In genomic region chr11:87020764-87021365, GRCh38 we compare ENCODE assay signal across 24 cellular contexts.
"Had no signal": no experiment of that assay in that cellular context is flagged by ENCODE, and none has a peak within 500 bp of the region (broad histone marks: within the 10 kb centered on the region; RNA-seq: fewer than 3 reads in every experiment).

No MANE protein-coding gene starts in this region.

- H3K9me3 Mint-ChIP-seq: activated B cell treated with CpG ODN at 0.5 μM for 24 hours; activated T-cell treated with anti-CD3 and anti-CD28 coated beads, Interleukin-2, amount 50 U/mL, for 24 hours; activated T-helper 17 cell treated with anti-CD3 and anti-CD28 coated beads, Interleukin-2, amount 50 U/mL, for 72 hours; stimulated activated memory B cell treated with anti-CD40 and anti-IgM and Interleukin-4, amounts not matched to agents 10 μg/mL and 1 μg/mL and 100 μg/mL, for 72 hours had no signal

- H3K36me3 ChIP-seq: breast epithelium, esophagus muscularis mucosa, right lobe of liver, stomach, transverse colon had no signal

- H3K4me3 Mint-ChIP-seq: activated B cell treated with CpG ODN at 0.5 μM for 24 hours; activated CD4-positive, alpha-beta T cell treated with anti-CD3 and anti-CD28 coated beads for 36 hours; activated naive CD8-positive, alpha-beta T cell; activated T-cell treated with anti-CD3 and anti-CD28 coated beads, Interleukin-2, amount 50 U/mL, for 24 hours; activated T-helper 17 cell treated with anti-CD3 and anti-CD28 coated beads, Interleukin-2, amount 50 U/mL, for 72 hours; nephron progenitor cell; stimulated activated memory B cell treated with anti-CD40 and anti-IgM and Interleukin-4, amounts not matched to agents 10 μg/mL and 1 μg/mL and 100 μg/mL, for 72 hours; T-helper 17 cell had no signal

- H3K4me1 ChIP-seq: breast epithelium, right lobe of liver had no signal

- H3K27ac ChIP-seq: breast epithelium, esophagus muscularis mucosa, right lobe of liver, transverse colon had no signal

- H3K36me3 Mint-ChIP-seq: activated naive CD8-positive, alpha-beta T cell; stimulated activated memory B cell treated with anti-CD40 and anti-IgM and Interleukin-4, amounts not matched to agents 10 μg/mL and 1 μg/mL and 100 μg/mL, for 72 hours had no signal

- H3K4me3 ChIP-seq: breast epithelium, coronary artery, esophagus muscularis mucosa, right lobe of liver, stomach, transverse colon had no signal

- H3K27ac Mint-ChIP-seq: activated B cell treated with CpG ODN at 0.5 μM for 24 hours; activated CD4-positive, alpha-beta T cell treated with anti-CD3 and anti-CD28 coated beads for 36 hours; activated naive CD8-positive, alpha-beta T cell; activated T-cell treated with anti-CD3 and anti-CD28 coated beads, Interleukin-2, amount 50 U/mL, for 24 hours; activated T-helper 17 cell treated with anti-CD3 and anti-CD28 coated beads, Interleukin-2, amount 50 U/mL, for 72 hours; nephron progenitor cell; stimulated activated memory B cell treated with anti-CD40 and anti-IgM and Interleukin-4, amounts not matched to agents 10 μg/mL and 1 μg/mL and 100 μg/mL, for 72 hours; T-helper 17 cell had no signal

- H3K27me3 Mint-ChIP-seq: stimulated activated memory B cell treated with anti-CD40 and anti-IgM and Interleukin-4, amounts not matched to agents 10 μg/mL and 1 μg/mL and 100 μg/mL, for 72 hours had no signal

- DNase-seq: activated B cell treated with CpG ODN at 0.5 μM for 24 hours; activated CD4-positive, alpha-beta T cell treated with anti-CD3 and anti-CD28 coated beads for 36 hours; activated CD4-positive, alpha-beta T cell treated with anti-CD3 and anti-CD28 coated beads, Interleukin-2, amount 50 U/mL, for 4 hours; activated CD8-positive, alpha-beta memory T cell treated with anti-CD3 and anti-CD28 coated beads for 24 hours; activated CD8-positive, alpha-beta memory T cell treated with anti-CD3 and anti-CD28 coated beads, Interleukin-2, amount 50 U/mL, for 4 hours; activated naive CD4-positive, alpha-beta T cell; activated T-cell treated with anti-CD3 and anti-CD28 coated beads, Interleukin-2, amount 50 U/mL, for 24 hours; effector CD4-positive, alpha-beta T cell; hypothalamus; nephron progenitor cell; nucleus accumbens; posterior cingulate gyrus; right lobe of liver; small intestine; stimulated activated CD4-positive, alpha-beta T cell treated with anti-CD3 and anti-CD28 coated beads, Interleukin-15, amount 100 ng/mL, for 24 hours; stomach; T-helper 17 cell; transverse colon had no signal

- H3K9me3 ChIP-seq: breast epithelium, esophagus muscularis mucosa, right lobe of liver, stomach, transverse colon had no signal

- H3K4me1 Mint-ChIP-seq: activated B cell treated with CpG ODN at 0.5 μM for 24 hours; activated CD4-positive, alpha-beta T cell treated with anti-CD3 and anti-CD28 coated beads for 36 hours; activated T-helper 17 cell treated with anti-CD3 and anti-CD28 coated beads, Interleukin-2, amount 50 U/mL, for 72 hours; stimulated activated memory B cell treated with anti-CD40 and anti-IgM and Interleukin-4, amounts not matched to agents 10 μg/mL and 1 μg/mL and 100 μg/mL, for 72 hours; T-helper 17 cell had no signal

- H3K27me3 ChIP-seq: breast epithelium, esophagus muscularis mucosa, right lobe of liver, stomach, transverse colon had no signal

- ATAC-seq: activated CD4-positive, alpha-beta T cell treated with anti-CD3 and anti-CD28 coated beads for 36 hours; activated T-helper 17 cell treated with anti-CD3 and anti-CD28 coated beads, Interleukin-2, amount 50 U/mL, for 72 hours; right lobe of liver; stimulated activated memory B cell treated with anti-CD40 and anti-IgM and Interleukin-4, amounts not matched to agents 10 μg/mL and 1 μg/mL and 100 μg/mL, for 72 hours; T-helper 17 cell had no signal
